Comparison of ENCODE assay signal across 17 cellular contexts in genomic region chr1:153794671-153795324, GRCh38. TPM values are rescaled to one million over a fixed set of nuclear protein-coding genes. Genes with fewer than 3 reads are reported as not detected.
A peak's percentile ranks its signal among the peaks of the same experiment; 100 is the strongest.
DNase-seq lines count a peak whose midpoint lies in the region; ATAC-seq and TF ChIP-seq lines count a peak whose summit lies in the region.
"Had no signal": no experiment of that assay in that cellular context is flagged by ENCODE, and none has a peak within 500 bp of the region (broad histone marks: within the 10 kb centered on the region; RNA-seq: fewer than 3 reads in every experiment).

No MANE protein-coding gene starts in this region.

- H3K4me2 ChIP-seq in BLaER1, result peak overlapping the region; percentile 31

- peak overlapping the region; percentile 23 to 38 for H3K27ac Mint-ChIP-seq in natural killer cell treated with Interleukin-12 subunit alpha and Interleukin-12 subunit beta and Interleukin-15 and Interleukin-18, amount 100 ng/mL, for 72 hours
- H3K27ac Mint-ChIP-seq: activated T-cell treated with anti-CD3 and anti-CD28 coated beads, Interleukin-2, amount 50 U/mL, for 24 hours had no signal

- ATAC-seq in natural killer cell treated with Interleukin-12 subunit alpha and Interleukin-12 subunit beta and Interleukin-15 and Interleukin-18, amount 100 ng/mL, for 72 hours, result no peak
- ATAC-seq in HG03439 (IDR thresholded peaks at IDR 0.05; ENCODE audit: unreplicated experiment) (no peak), HG03280 (IDR thresholded peaks at IDR 0.05; ENCODE audit: unreplicated experiment) (no peak)

- peak overlapping the region; percentile 51; the same call in 1 of the 2 replicates for H3K9ac ChIP-seq in BLaER1

- peak overlapping the region; percentile 34 for H3K4me3 Mint-ChIP-seq in natural killer cell treated with Interleukin-12 subunit alpha and Interleukin-12 subunit beta and Interleukin-15 and Interleukin-18, amount 100 ng/mL, for 72 hours
- H3K4me3 Mint-ChIP-seq: activated T-cell treated with anti-CD3 and anti-CD28 coated beads, Interleukin-2, amount 50 U/mL, for 24 hours had no signal

- peaks cover 48 to 53% of the 10 kb centered on the region in 2 donors for H3K4me1 Mint-ChIP-seq in natural killer cell treated with Interleukin-12 subunit alpha and Interleukin-12 subunit beta and Interleukin-15 and Interleukin-18, amount 100 ng/mL, for 72 hours (ENCODE audit: low read depth in 2 of 2)

- H3K27ac ChIP-seq in BLaER1 (peak overlapping the region; percentile 60), HEK293 (ENCODE audit: extremely low read depth, low read depth, low read length) (no peak overlapping the region)
- H3K27ac ChIP-seq: HL-60, ovary had no signal

- no peaks in the 10 kb centered on the region for H3K9me3 Mint-ChIP-seq in natural killer cell treated with Interleukin-12 subunit alpha and Interleukin-12 subunit beta and Interleukin-15 and Interleukin-18, amount 100 ng/mL, for 72 hours
- H3K9me3 Mint-ChIP-seq: activated T-cell treated with anti-CD3 and anti-CD28 coated beads, Interleukin-2, amount 50 U/mL, for 24 hours had no signal

- H3K9me3 ChIP-seq in BLaER1, result no peaks in the 10 kb centered on the region
- no peaks in the 10 kb centered on the region for H3K9me3 ChIP-seq in HEK293 (ENCODE audit: control insufficient read depth, insufficient read depth, low read depth, low read length)
- H3K9me3 ChIP-seq: ovary had no signal

- CTCF ChIA-PET in HEK293 (lab: Yijun Ruan, JAX), result interaction anchor here (0.9 kb wide), 1 partner anchor 194 kb away, joined by 3 read pairs; no protein-coding TSS in a partner anchor

- DNase-seq in ecto neural progenitor cell (ENCODE audit: low spot score) (peak; percentile 89), NCI-H1436 treated with DMSO at 0.1 percent for 48 hours (lab: John Stamatoyannopoulos, UW) (no peak), NCI-H446 (lab: John Stamatoyannopoulos, UW) (no peak)
- no peak for DNase-seq in natural killer cell treated with Interleukin-12 subunit alpha and Interleukin-12 subunit beta and Interleukin-15 and Interleukin-18, amount 100 ng/mL, for 72 hours (ENCODE audit: low spot score)
- DNase-seq: activated CD4-positive, CD25-positive, alpha-beta regulatory T cell treated with anti-CD3 and anti-CD28 coated beads, Interleukin-2, amount 50 U/mL, for 72 hours; activated T-cell treated with anti-CD3 and anti-CD28 coated beads, Interleukin-2, amount 50 U/mL, for 24 hours; amniotic stem cell; DMS153; HCEC 1CT; hippocampal formation; Karpas-422 had no signal

- H3K4me3 ChIP-seq in BLaER1 (no peak overlapping the region), HEK293 (ENCODE audit: low read depth, low read length) (no peak overlapping the region)
- H3K4me3 ChIP-seq: ovary had no signal

- POLR2A ChIA-PET in HEK293 (lab: Yijun Ruan, JAX), result interaction anchor here (1.3 kb wide), 1 partner anchor 196 kb away, joined by 3 read pairs; the partner anchor contains the start of gene RPS27

- TF ChIP-seq CTCF in HEK293 (tag by site-specific recombination; IDR thresholded peaks at IDR 0.05), result no peak

- no peaks in the 10 kb centered on the region for H4K20me1 ChIP-seq in BLaER1

- H3K4me1 ChIP-seq in BLaER1 (peaks cover 78% of the 10 kb centered on the region), HEK293 (ENCODE audit: control insufficient read depth, insufficient read depth, low read length) (no peaks in the 10 kb centered on the region)

- H3K36me3 ChIP-seq in BLaER1 (peaks cover 4% of the 10 kb centered on the region; the same call in 1 of the 2 replicates), HEK293 (ENCODE audit: control insufficient read depth in 2 of 2, insufficient read depth in 1 of 2, low read length in 2 of 2) (peaks cover 0 to 2% of the 10 kb centered on the region in 2 experiments; a peak in 1 of 3 replicates)
- H3K36me3 ChIP-seq: ovary had no signal

- H3K27me3 ChIP-seq in BLaER1, result no peaks in the 10 kb centered on the region
- H3K27me3 ChIP-seq: ovary had no signal

- no peaks in the 10 kb centered on the region for H3K36me3 Mint-ChIP-seq in natural killer cell treated with Interleukin-12 subunit alpha and Interleukin-12 subunit beta and Interleukin-15 and Interleukin-18, amount 100 ng/mL, for 72 hours

- H3K27me3 Mint-ChIP-seq in natural killer cell treated with Interleukin-12 subunit alpha and Interleukin-12 subunit beta and Interleukin-15 and Interleukin-18, amount 100 ng/mL, for 72 hours, result no peaks in the 10 kb centered on the region

TF ChIP-seq in HEK293, 187 proteins besides CTCF, POLR2A, EP300 and RAD21:
- TF ChIP-seq ZFP69B (tag by site-specific recombination; IDR thresholded peaks at IDR 0.05) (no peak), EGR2 (tag by site-specific recombination; IDR thresholded peaks at IDR 0.05; ENCODE audit: low read depth) (peak; percentile 26)

RNA-seq across cellular contexts. Expression of gene SLC27A3, which starts 19.6 kb away (rescaled TPM):
- 10 to 100 TPM; 33.6 to 69.9 TPM for total RNA-seq in natural killer cell treated with Interleukin-12 subunit alpha and Interleukin-12 subunit beta and Interleukin-15 and Interleukin-18, amount 100 ng/mL, for 72 hours
